Comparison of ENCODE assay signal across 2 cellular contexts in genomic region chr16:73746554-73746953, GRCh38.
TF ChIP-seq lines count a peak whose summit lies in the region.

No MANE protein-coding gene starts in this region.

TF ChIP-seq in SK-N-SH treated with all-trans-retinoic acid at 6 μM for 48 hours, 23 proteins besides CTCF, POLR2A, EP300 and RAD21 (continued from another document):
- TF ChIP-seq, protein P1, sequence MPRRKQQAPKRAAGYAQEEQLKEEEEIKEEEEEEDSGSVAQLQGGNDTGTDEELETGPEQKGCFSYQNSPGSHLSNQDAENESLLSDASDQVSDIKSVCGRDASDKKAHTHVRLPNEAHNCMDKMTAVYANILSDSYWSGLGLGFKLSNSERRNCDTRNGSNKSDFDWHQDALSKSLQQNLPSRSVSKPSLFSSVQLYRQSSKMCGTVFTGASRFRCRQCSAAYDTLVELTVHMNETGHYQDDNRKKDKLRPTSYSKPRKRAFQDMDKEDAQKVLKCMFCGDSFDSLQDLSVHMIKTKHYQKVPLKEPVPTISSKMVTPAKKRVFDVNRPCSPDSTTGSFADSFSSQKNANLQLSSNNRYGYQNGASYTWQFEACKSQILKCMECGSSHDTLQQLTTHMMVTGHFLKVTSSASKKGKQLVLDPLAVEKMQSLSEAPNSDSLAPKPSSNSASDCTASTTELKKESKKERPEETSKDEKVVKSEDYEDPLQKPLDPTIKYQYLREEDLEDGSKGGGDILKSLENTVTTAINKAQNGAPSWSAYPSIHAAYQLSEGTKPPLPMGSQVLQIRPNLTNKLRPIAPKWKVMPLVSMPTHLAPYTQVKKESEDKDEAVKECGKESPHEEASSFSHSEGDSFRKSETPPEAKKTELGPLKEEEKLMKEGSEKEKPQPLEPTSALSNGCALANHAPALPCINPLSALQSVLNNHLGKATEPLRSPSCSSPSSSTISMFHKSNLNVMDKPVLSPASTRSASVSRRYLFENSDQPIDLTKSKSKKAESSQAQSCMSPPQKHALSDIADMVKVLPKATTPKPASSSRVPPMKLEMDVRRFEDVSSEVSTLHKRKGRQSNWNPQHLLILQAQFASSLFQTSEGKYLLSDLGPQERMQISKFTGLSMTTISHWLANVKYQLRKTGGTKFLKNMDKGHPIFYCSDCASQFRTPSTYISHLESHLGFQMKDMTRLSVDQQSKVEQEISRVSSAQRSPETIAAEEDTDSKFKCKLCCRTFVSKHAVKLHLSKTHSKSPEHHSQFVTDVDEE (CRISPR knock-in tag; IDR thresholded peaks at IDR 0.05): no peak
- TF ChIP-seq ESRRG (CRISPR knock-in tag; IDR thresholded peaks at IDR 0.05) (no peak), ZFP30 (CRISPR knock-in tag; IDR thresholded peaks at IDR 0.05) (no peak), ISL1 (CRISPR knock-in tag; IDR thresholded peaks at IDR 0.05) (peak; percentile 84), SNAI2 (CRISPR knock-in tag; IDR thresholded peaks at IDR 0.05) (no peak), PATZ1 (CRISPR knock-in tag; IDR thresholded peaks at IDR 0.05; ENCODE audit: borderline replicate concordance) (no peak), ZNF70 (CRISPR knock-in tag; IDR thresholded peaks at IDR 0.05) (no peak), OSR1 (CRISPR knock-in tag; IDR thresholded peaks at IDR 0.05) (no peak), GLIS3 (CRISPR knock-in tag; IDR thresholded peaks at IDR 0.05) (no peak)
- TF ChIP-seq, protein P2, sequence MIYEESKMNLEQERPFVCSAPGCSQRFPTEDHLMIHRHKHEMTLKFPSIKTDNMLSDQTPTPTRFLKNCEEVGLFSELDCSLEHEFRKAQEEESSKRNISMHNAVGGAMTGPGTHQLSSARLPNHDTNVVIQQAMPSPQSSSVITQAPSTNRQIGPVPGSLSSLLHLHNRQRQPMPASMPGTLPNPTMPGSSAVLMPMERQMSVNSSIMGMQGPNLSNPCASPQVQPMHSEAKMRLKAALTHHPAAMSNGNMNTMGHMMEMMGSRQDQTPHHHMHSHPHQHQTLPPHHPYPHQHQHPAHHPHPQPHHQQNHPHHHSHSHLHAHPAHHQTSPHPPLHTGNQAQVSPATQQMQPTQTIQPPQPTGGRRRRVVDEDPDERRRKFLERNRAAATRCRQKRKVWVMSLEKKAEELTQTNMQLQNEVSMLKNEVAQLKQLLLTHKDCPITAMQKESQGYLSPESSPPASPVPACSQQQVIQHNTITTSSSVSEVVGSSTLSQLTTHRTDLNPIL (CRISPR knock-in tag; IDR thresholded peaks at IDR 0.05; ENCODE audit: low read depth): 0 out of 2 replicates have a peak, but pooled peaks have one; percentile 42

TF ChIP-seq in SK-N-SH, 30 proteins besides CTCF, POLR2A, EP300 and RAD21 (continued from another document):
- TF ChIP-seq JUND (IDR thresholded peaks at IDR 0.05) (no peak), POLR2AphosphoS5 (IDR thresholded peaks at IDR 0.05; ENCODE audit: low read depth, low read length) (no peak), TEAD4 (IDR thresholded peaks at IDR 0.05; ENCODE audit: borderline replicate concordance, insufficient read depth) (no peak), NFIC (IDR thresholded peaks at IDR 0.05; ENCODE audit: borderline replicate concordance) (no peak), RCOR1 (IDR thresholded peaks at IDR 0.05; ENCODE audit: low read length) (no peak), RFX5 (IDR thresholded peaks at IDR 0.05; ENCODE audit: low read length) (no peak), RXRA (IDR thresholded peaks at IDR 0.05; ENCODE audit: borderline replicate concordance, low read depth) (no peak), TCF12 (IDR thresholded peaks at IDR 0.05) (no peak), GATA2 (CRISPR knock-in tag; IDR thresholded peaks at IDR 0.05) (no peak)
- TF ChIP-seq, protein P3, sequence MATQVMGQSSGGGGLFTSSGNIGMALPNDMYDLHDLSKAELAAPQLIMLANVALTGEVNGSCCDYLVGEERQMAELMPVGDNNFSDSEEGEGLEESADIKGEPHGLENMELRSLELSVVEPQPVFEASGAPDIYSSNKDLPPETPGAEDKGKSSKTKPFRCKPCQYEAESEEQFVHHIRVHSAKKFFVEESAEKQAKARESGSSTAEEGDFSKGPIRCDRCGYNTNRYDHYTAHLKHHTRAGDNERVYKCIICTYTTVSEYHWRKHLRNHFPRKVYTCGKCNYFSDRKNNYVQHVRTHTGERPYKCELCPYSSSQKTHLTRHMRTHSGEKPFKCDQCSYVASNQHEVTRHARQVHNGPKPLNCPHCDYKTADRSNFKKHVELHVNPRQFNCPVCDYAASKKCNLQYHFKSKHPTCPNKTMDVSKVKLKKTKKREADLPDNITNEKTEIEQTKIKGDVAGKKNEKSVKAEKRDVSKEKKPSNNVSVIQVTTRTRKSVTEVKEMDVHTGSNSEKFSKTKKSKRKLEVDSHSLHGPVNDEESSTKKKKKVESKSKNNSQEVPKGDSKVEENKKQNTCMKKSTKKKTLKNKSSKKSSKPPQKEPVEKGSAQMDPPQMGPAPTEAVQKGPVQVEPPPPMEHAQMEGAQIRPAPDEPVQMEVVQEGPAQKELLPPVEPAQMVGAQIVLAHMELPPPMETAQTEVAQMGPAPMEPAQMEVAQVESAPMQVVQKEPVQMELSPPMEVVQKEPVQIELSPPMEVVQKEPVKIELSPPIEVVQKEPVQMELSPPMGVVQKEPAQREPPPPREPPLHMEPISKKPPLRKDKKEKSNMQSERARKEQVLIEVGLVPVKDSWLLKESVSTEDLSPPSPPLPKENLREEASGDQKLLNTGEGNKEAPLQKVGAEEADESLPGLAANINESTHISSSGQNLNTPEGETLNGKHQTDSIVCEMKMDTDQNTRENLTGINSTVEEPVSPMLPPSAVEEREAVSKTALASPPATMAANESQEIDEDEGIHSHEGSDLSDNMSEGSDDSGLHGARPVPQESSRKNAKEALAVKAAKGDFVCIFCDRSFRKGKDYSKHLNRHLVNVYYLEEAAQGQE (IDR thresholded peaks at IDR 0.05; ENCODE audit: low read depth, low read length): no peak
